In genomic region chr17:82297280-82297803, GRCh38 we compare ENCODE assay signal across 9 cellular contexts. TPM values are rescaled to one million over a fixed set of nuclear protein-coding genes. Genes with fewer than 3 reads are reported as not detected.
DNase-seq lines count a peak whose midpoint lies in the region; ATAC-seq and TF ChIP-seq lines count a peak whose summit lies in the region.
"Had no signal": no experiment of that assay in that cellular context is flagged by ENCODE, and none has a peak within 500 bp of the region (broad histone marks: within the 10 kb centered on the region; RNA-seq: fewer than 3 reads in every experiment).

No MANE protein-coding gene starts in this region.

- no peaks in the 10 kb centered on the region for H3K27me3 ChIP-seq in testis

- H3K27ac ChIP-seq in epithelial cell of prostate = peak overlapping the region; percentile 100
- peak overlapping the region; percentile 89 to 90 for H3K27ac ChIP-seq in testis

- no peak for TF ChIP-seq CTCF in omental fat pad (IDR thresholded peaks at IDR 0.05)
- TF ChIP-seq CTCF in testis (IDR thresholded peaks at IDR 0.05) = no peak

- intact Hi-C loops in testis (cut with DNase I; ENCODE audit: low total_unique reads) = loop anchor here (10.0 kb wide), 1 partner anchor 53 kb away; no protein-coding TSS in a partner anchor

- DNase-seq in NCI-H748 (lab: John Stamatoyannopoulos, UW; ENCODE audit: unreplicated experiment) = peak; percentile 46
- DNase-seq in NCI-H748 treated with DMSO at 0.1 percent for 48 hours (lab: John Stamatoyannopoulos, UW) = no peak
- peak; percentile 34 for DNase-seq in NK-92 (lab: John Stamatoyannopoulos, UW; ENCODE audit: unreplicated experiment)
- peak; percentile 81 for DNase-seq in activated CD8-positive, alpha-beta memory T cell treated with anti-CD3 and anti-CD28 coated beads, Interleukin-2, amount 50 U/mL, for 24 hours (ENCODE audit: extremely low read depth)
- peak; percentile 51 for DNase-seq in epithelial cell of prostate (ENCODE audit: low read depth, low spot score)
- DNase-seq in omental fat pad (ENCODE audit: low spot score) = peak; percentile 90
- peak; percentile 86 for DNase-seq in testis

- no peaks in the 10 kb centered on the region for H3K36me3 ChIP-seq in testis (ENCODE audit: low read depth, missing control alignments)

- TF ChIP-seq POLR2A in testis (IDR thresholded peaks at IDR 0.05) = no peak

- peak overlapping the region; percentile 29 to 44 for H3K4me3 ChIP-seq in testis

- peaks cover 33% of the 10 kb centered on the region for H3K4me1 ChIP-seq in testis

- no peaks in the 10 kb centered on the region for H3K9me3 ChIP-seq in testis

- peak; percentile 30 for ATAC-seq in omental fat pad (ENCODE audit: low FRiP score)
- no peak for ATAC-seq in GM21576 (IDR thresholded peaks at IDR 0.05; ENCODE audit: unreplicated experiment)

- 27 to 39% methylated on average over 18 to 19 of the region's 19 CpGs for WGBS in testis, 2 donors

RNA-seq across cellular contexts. Expression of gene CD7, which starts 20.1 kb away (rescaled TPM):
- total RNA-seq in omental fat pad = 1 to 10 TPM; 1.6 to 8.4 (median 4.2) TPM
- 1 to 10 TPM in 1 of 2 donors, under 1 TPM in 1; 0.55 to 2.3 TPM for total RNA-seq in testis
- polyA plus RNA-seq in testis (ENCODE audit: insufficient read depth, low read depth, low replicate concordance) = 3.0 TPM
- total RNA-seq: pulmonary artery endothelial cell had no signal

RNA-seq across cellular contexts. Expression of gene CSNK1D, which starts 23.8 kb away (rescaled TPM):
- 100 to 1,000 TPM in 2 of 4 donors, 10 to 100 TPM in 2; 54.7 to 117 (median 98.4) TPM for total RNA-seq in omental fat pad
- 100 to 1,000 TPM; 137 to 179 TPM for total RNA-seq in testis
- 178 TPM for polyA plus RNA-seq in testis (ENCODE audit: insufficient read depth, low read depth, low replicate concordance)

RNA-seq across cellular contexts. Expression of gene SECTM1, which starts 36.2 kb away (rescaled TPM):
- total RNA-seq in omental fat pad (10 to 100 TPM; 19.8 to 35.5 (median 30.7) TPM), testis (1 to 10 TPM in 1 of 2 donors, under 1 TPM in 1; 0.55 to 5.9 TPM)
- 9.3 TPM for polyA plus RNA-seq in testis (ENCODE audit: insufficient read depth, low read depth, low replicate concordance)
